ENCODE assay signal across 11 cellular contexts in genomic region chr9:113622038-113622437, GRCh38.
DNase-seq lines count a peak whose midpoint lies in the region; ATAC-seq and TF ChIP-seq lines count a peak whose summit lies in the region.
"Had no signal": no experiment of that assay in that cellular context is flagged by ENCODE, and none has a peak within 500 bp of the region (broad histone marks: within the 10 kb centered on the region; RNA-seq: fewer than 3 reads in every experiment).

No MANE protein-coding gene starts in this region.

- H3K27ac ChIP-seq in GM23248 (peak overlapping the region; percentile 96), OCI-LY3 (ENCODE audit: low read length) (peak overlapping the region; percentile 95), esophagus muscularis mucosa (replicated peaks in 1 of 4) (peak overlapping the region in 3 of 4 donors; percentile 70 to 83 (median 81)), rectal smooth muscle tissue (ENCODE audit: low read depth, low read length) (peak overlapping the region; percentile 79), Peyer's patch (peak overlapping the region in 1 of 4 donors; percentile 66)
- H3K27ac ChIP-seq in CD4-positive, alpha-beta T cell (ENCODE audit: low read depth, low read length) = no peak overlapping the region

- no peak overlapping the region for H2AFZ ChIP-seq in GM23248
- H2AFZ ChIP-seq in OCI-LY3 (ENCODE audit: low read depth, low read length) = no peak overlapping the region

- TF ChIP-seq CTCF in OCI-LY3 (IDR thresholded peaks at IDR 0.05; ENCODE audit: low read depth, low read length) (no peak), esophagus muscularis mucosa (IDR thresholded peaks at IDR 0.05) (no peak), Peyer's patch (IDR thresholded peaks at IDR 0.05) (no peak)
- no peak for TF ChIP-seq CTCF in CD4-positive, alpha-beta T cell (IDR thresholded peaks at IDR 0.05)

- 44% methylated on average over 3 of the region's 3 CpGs for WGBS in GM23248 (ENCODE audit: low coverage in 1 of 2, low lambda C conversion rate in 2 of 2, missing lambda C conversion rate in 2 of 2), 2 experiments
- 86% methylated on average over 3 of the region's 3 CpGs for WGBS in esophagus muscularis mucosa

- TF ChIP-seq EP300 in esophagus muscularis mucosa (IDR thresholded peaks at IDR 0.05) = no peak

- H3K27ac Mint-ChIP-seq in CD4-positive, alpha-beta T cell = no peak overlapping the region

- H3K27me3 Mint-ChIP-seq in CD4-positive, alpha-beta T cell = peaks cover 5% of the 10 kb centered on the region
- H3K27me3 Mint-ChIP-seq: activated B cell treated with CpG ODN at 0.5 μM for 24 hours had no signal

- H3K4me1 Mint-ChIP-seq in CD4-positive, alpha-beta T cell (ENCODE audit: low read depth) = no peaks in the 10 kb centered on the region

- H3K9me3 Mint-ChIP-seq in CD4-positive, alpha-beta T cell = no peaks in the 10 kb centered on the region
- H3K9me3 Mint-ChIP-seq: activated B cell treated with CpG ODN at 0.5 μM for 24 hours had no signal

- POLR2A ChIA-PET in CD4-positive, alpha-beta T cell (lab: Charles Lee) = no interaction called here

- H4K20me1 ChIP-seq in GM23248 (ENCODE audit: insufficient read depth) (no peaks in the 10 kb centered on the region), OCI-LY3 (ENCODE audit: insufficient read depth, low read length) (no peaks in the 10 kb centered on the region)

- H3K27me3 ChIP-seq in GM23248 (replicated peaks; ENCODE audit: insufficient read depth) (no peaks in the 10 kb centered on the region), OCI-LY3 (ENCODE audit: low read depth, low read length) (no peaks in the 10 kb centered on the region), esophagus muscularis mucosa (no peaks in the 10 kb centered on the region), rectal smooth muscle tissue (ENCODE audit: control insufficient read depth, insufficient read depth, low read length) (no peaks in the 10 kb centered on the region), Peyer's patch (no peaks in the 10 kb centered on the region)
- H3K27me3 ChIP-seq in CD4-positive, alpha-beta T cell (ENCODE audit: control insufficient read depth, insufficient read depth, low read length) = no peaks in the 10 kb centered on the region

- peaks cover 57% of the 10 kb centered on the region for H3K4me1 ChIP-seq in GM23248 (ENCODE audit: insufficient read depth)
- peaks cover 75% of the 10 kb centered on the region for H3K4me1 ChIP-seq in OCI-LY3 (ENCODE audit: low read length)
- peaks cover 40 to 53% (median 47%) of the 10 kb centered on the region in 4 donors for H3K4me1 ChIP-seq in esophagus muscularis mucosa
- H3K4me1 ChIP-seq in rectal smooth muscle tissue (ENCODE audit: control insufficient read depth, insufficient read depth, low read length) = peaks cover 31% of the 10 kb centered on the region
- H3K4me1 ChIP-seq in Peyer's patch = peaks cover 0 to 19% (median 0%) of the 10 kb centered on the region in 4 donors

- H3K4me2 ChIP-seq in GM23248 (ENCODE audit: unreplicated experiment) (peak overlapping the region; percentile 78), OCI-LY3 (ENCODE audit: low read length) (peak overlapping the region; percentile 75)

- DNase-seq in GM23248 (no peak), esophagus muscularis mucosa (ENCODE audit: extremely low spot score) (no peak), Peyer's patch (no peak), amygdala (lab: John Stamatoyannopoulos, UW) (no peak)
- DNase-seq in CD4-positive, alpha-beta T cell = no peak
- no peak for DNase-seq in stimulated activated CD8-positive, alpha-beta memory T cell treated with anti-CD3 and anti-CD28 coated beads, Interleukin-4, amount 100 ng/mL, for 48 hours
- DNase-seq: activated B cell treated with CpG ODN at 0.5 μM for 24 hours, MM.1S had no signal

- no peaks in the 10 kb centered on the region for H3K9me3 ChIP-seq in GM23248 (ENCODE audit: low read depth)
- no peaks in the 10 kb centered on the region for H3K9me3 ChIP-seq in OCI-LY3 (ENCODE audit: insufficient read depth, low read length)
- no peaks in the 10 kb centered on the region for H3K9me3 ChIP-seq in esophagus muscularis mucosa
- no peaks in the 10 kb centered on the region for H3K9me3 ChIP-seq in Peyer's patch
- no peaks in the 10 kb centered on the region for H3K9me3 ChIP-seq in CD4-positive, alpha-beta T cell (ENCODE audit: control insufficient read depth, low read length)

- H3K4me3 ChIP-seq in GM23248 = no peak overlapping the region
- peak overlapping the region; percentile 52 for H3K4me3 ChIP-seq in OCI-LY3 (ENCODE audit: low read length)
- H3K4me3 ChIP-seq in esophagus muscularis mucosa = no peak overlapping the region
- no peak overlapping the region for H3K4me3 ChIP-seq in rectal smooth muscle tissue (ENCODE audit: low read length)
- H3K4me3 ChIP-seq in Peyer's patch = no peak overlapping the region

- H3K9ac ChIP-seq in GM23248 (peak overlapping the region; percentile 79), OCI-LY3 (ENCODE audit: low read length) (peak overlapping the region; percentile 50), rectal smooth muscle tissue (ENCODE audit: low read length) (no peak overlapping the region)

- H3K79me2 ChIP-seq in GM23248 (ENCODE audit: insufficient read depth) (no peaks in the 10 kb centered on the region), OCI-LY3 (ENCODE audit: low read length) (no peaks in the 10 kb centered on the region)

- H3K36me3 Mint-ChIP-seq in CD4-positive, alpha-beta T cell (ENCODE audit: low read depth) = no peaks in the 10 kb centered on the region

- intact Hi-C loops in esophagus muscularis mucosa (cut with DNase I) = no loop called here
- intact Hi-C loops in CD4-positive, alpha-beta T cell (cut with DNase I, micrococcal nuclease) = no loop called here

- H3K9me2 ChIP-seq in GM23248 (ENCODE audit: insufficient read depth) = no peaks in the 10 kb centered on the region

- H3K36me3 ChIP-seq in GM23248 (ENCODE audit: low read depth) (no peaks in the 10 kb centered on the region), OCI-LY3 (replicated peaks; ENCODE audit: low read depth, low read length) (no peaks in the 10 kb centered on the region), esophagus muscularis mucosa (no peaks in the 10 kb centered on the region), rectal smooth muscle tissue (ENCODE audit: control insufficient read depth, insufficient read depth, low read length) (no peaks in the 10 kb centered on the region), Peyer's patch (no peaks in the 10 kb centered on the region)

- no peak for ATAC-seq in CD4-positive, alpha-beta T cell (ENCODE audit: poor library complexity)
- ATAC-seq: left colon had no signal

- in situ Hi-C loops in GM23248 (cut with MboI) = no loop called here

- CTCF ChIA-PET in CD4-positive, alpha-beta T cell (lab: Charles Lee) = no interaction called here

- TF ChIP-seq POLR2A in esophagus muscularis mucosa (IDR thresholded peaks at IDR 0.05; ENCODE audit: low read depth) (no peak), Peyer's patch (IDR thresholded peaks at IDR 0.05) (no peak)

- H3K4me3 Mint-ChIP-seq in CD4-positive, alpha-beta T cell = no peak overlapping the region

- peaks cover 34% of the 10 kb centered on the region for H3F3A ChIP-seq in GM23248 (ENCODE audit: insufficient read depth)
